10 cellular contexts compared by ENCODE assay signal in the genomic region with DNA sequence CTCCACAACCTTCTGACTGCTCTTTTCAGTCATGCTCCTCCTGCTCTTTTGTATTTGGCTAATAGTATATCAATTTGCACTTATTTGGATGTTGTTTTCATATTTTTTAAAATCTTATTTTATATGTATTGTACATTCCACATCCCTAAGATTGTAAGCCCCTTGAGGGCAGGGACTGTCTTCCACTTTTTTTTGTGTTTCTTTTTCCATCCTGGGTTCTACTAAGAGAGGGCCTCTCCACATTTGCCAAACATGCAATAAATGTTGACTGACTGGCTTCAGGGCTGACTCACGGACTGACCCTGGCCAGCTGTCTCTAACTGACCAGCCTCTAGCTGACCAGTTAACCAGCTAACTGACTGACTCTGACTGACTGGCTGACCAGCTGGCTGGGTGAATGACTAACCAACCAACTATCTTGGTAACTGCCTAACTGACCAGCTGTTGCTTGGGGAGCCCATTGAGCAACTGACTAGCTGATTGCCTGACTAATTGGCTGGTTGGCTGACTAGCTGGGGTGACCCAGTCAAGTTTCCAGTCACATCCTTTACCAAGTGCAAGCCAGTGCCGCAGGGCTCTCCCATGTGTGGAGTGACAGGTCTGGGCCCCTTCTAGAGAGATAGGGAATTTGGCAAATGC. TPM values are rescaled to one million over a fixed set of nuclear protein-coding genes. Genes with fewer than 3 reads are reported as not detected.
DNase-seq lines count a peak whose midpoint lies in the region; ATAC-seq and TF ChIP-seq lines count a peak whose summit lies in the region.
"Had no signal": no experiment of that assay in that cellular context is flagged by ENCODE, and none has a peak within 500 bp of the region (broad histone marks: within the 10 kb centered on the region; RNA-seq: fewer than 3 reads in every experiment).

No MANE protein-coding gene starts in this region.

- no peaks in the 10 kb centered on the region for H3K9me3 ChIP-seq in sigmoid colon
- H3K9me3 ChIP-seq: adrenal gland had no signal

- WGBS in sigmoid colon, 2 donors: 86 to 89% methylated on average over 2 of the region's 2 CpGs

- peaks cover 0 to 81% (median 68%) of the 10 kb centered on the region in 4 donors for H3K4me1 ChIP-seq in sigmoid colon

- H3K36me3 ChIP-seq in sigmoid colon: peaks cover 35 to 75% (median 61%) of the 10 kb centered on the region in 4 donors

- H3K4me3 ChIP-seq in AG10803 (ENCODE audit: low read length) (no peak overlapping the region), sigmoid colon (no peak overlapping the region)
- H3K4me3 ChIP-seq: adrenal gland had no signal

- H3K27me3 ChIP-seq in sigmoid colon: no peaks in the 10 kb centered on the region
- H3K27me3 ChIP-seq: adrenal gland had no signal

- no peak for TF ChIP-seq POLR2A in sigmoid colon (IDR thresholded peaks at IDR 0.05)

- TF ChIP-seq EP300 in sigmoid colon (IDR thresholded peaks at IDR 0.05): no peak

- intact Hi-C loops in sigmoid colon (cut with DNase I): no loop called here

- ATAC-seq in GM18519 (IDR thresholded peaks at IDR 0.05; ENCODE audit: low FRiP score, unreplicated experiment): no peak
- ATAC-seq in HG03520 (IDR thresholded peaks at IDR 0.05; ENCODE audit: unreplicated experiment): no peak

- DNase-seq in AG10803 (ENCODE audit: low read depth) (peak; percentile 82), RKO (ENCODE audit: low spot score) (peak; percentile 73), fibroblast of gingiva (ENCODE audit: low read depth) (peak; percentile 76), sigmoid colon (no peak), NCI-H446 treated with DMSO at 0.1 percent for 48 hours (lab: John Stamatoyannopoulos, UW) (no peak)
- DNase-seq in stimulated activated CD4-positive, alpha-beta T cell treated with anti-CD3 and anti-CD28 coated beads, Interleukin-4, amount 100 ng/mL, for 4 hours: no peak
- DNase-seq: CD4-positive, alpha-beta T cell had no signal

- TF ChIP-seq CTCF in AG10803 (conservative IDR thresholded peaks at IDR 0.05; ENCODE audit: low read length) (no peak), sigmoid colon (IDR thresholded peaks at IDR 0.05) (no peak)

- H3K27ac ChIP-seq in sigmoid colon: peak overlapping the region; percentile 74 to 83 (median 79)

RNA-seq across cellular contexts. Expression of gene CSF1, which starts 16.1 kb away (rescaled TPM):
- 100 to 1,000 TPM in 1 of 4 donors, 10 to 100 TPM in 3; 21.8 to 118 (median 47.5) TPM for total RNA-seq in sigmoid colon
- 10 to 100 TPM in 1 of 3 donors, 1 to 10 TPM in 2; 3.0 to 15.0 (median 3.7) TPM for polyA plus RNA-seq in sigmoid colon

RNA-seq across cellular contexts. Expression of gene AHCYL1, which starts 57.8 kb away (rescaled TPM):
- total RNA-seq in sigmoid colon: 10 to 100 TPM; 58.2 to 76.7 (median 73.4) TPM
- polyA plus RNA-seq in sigmoid colon: 10 to 100 TPM; 42.6 to 57.3 (median 49.1) TPM

Comparison
In these comparisons a context has a peak if more than half of its experiments do, and no peak if none do; other contexts are left out.
1. DNase-seq: peak in AG10803 (single experiment), RKO (single experiment) and fibroblast of gingiva (single experiment); none in sigmoid colon (single experiment), NCI-H446 treated with DMSO at 0.1 percent for 48 hours (single experiment) and stimulated activated CD4-positive, alpha-beta T cell treated with anti-CD3 and anti-CD28 coated beads, Interleukin-4, amount 100 ng/mL, for 4 hours (0 of 2).